20 cellular contexts compared by ENCODE assay signal in the genomic region with DNA sequence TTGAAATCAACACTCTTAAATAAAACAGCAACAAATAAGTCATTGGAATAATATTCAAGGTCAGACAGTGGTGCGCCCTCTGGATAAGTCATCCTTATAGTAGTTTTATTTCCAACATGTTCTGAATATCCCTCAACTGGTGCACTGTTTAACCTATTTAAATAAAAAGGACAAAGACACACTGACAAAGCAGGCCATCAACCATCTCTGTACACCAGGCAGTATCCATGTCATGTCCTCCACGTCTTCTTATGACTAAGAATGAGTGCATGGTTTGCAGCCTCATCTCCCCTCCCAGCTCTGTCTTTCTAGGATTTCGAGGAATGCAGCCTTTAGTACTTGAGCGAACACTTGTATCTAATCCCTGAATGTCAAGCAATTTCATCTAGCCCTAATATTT. TPM values are rescaled to one million over a fixed set of nuclear protein-coding genes. Genes with fewer than 3 reads are reported as not detected.
A peak's percentile ranks its signal among the peaks of the same experiment; 100 is the strongest.
DNase-seq lines count a peak whose midpoint lies in the region; ATAC-seq, FAIRE-seq and TF ChIP-seq lines count a peak whose summit lies in the region.
"Had no signal": no experiment of that assay in that cellular context is flagged by ENCODE, and none has a peak within 500 bp of the region (broad histone marks: within the 10 kb centered on the region; RNA-seq: fewer than 3 reads in every experiment).

No MANE protein-coding gene starts in this region.

- no peak for ATAC-seq in central memory CD8-positive, alpha-beta T cell (replicated peaks; ENCODE audit: extremely low read depth, poor library complexity, severe bottlenecking)
- ATAC-seq in HG03378 (IDR thresholded peaks at IDR 0.05; ENCODE audit: unreplicated experiment): no peak
- no peak for ATAC-seq in GM21576 (IDR thresholded peaks at IDR 0.05; ENCODE audit: unreplicated experiment)
- ATAC-seq in GM21825 (IDR thresholded peaks at IDR 0.05; ENCODE audit: unreplicated experiment): no peak
- ATAC-seq: T-cell had no signal

- no peak for TF ChIP-seq EP300 in stomach (IDR thresholded peaks at IDR 0.05)

- H3K27ac Mint-ChIP-seq in central memory CD8-positive, alpha-beta T cell (ENCODE audit: low read depth): peak overlapping the region; percentile 57

- no peak overlapping the region for H3K27ac ChIP-seq in stomach
- H3K27ac ChIP-seq: colonic mucosa, parathyroid adenoma, RWPE1 had no signal

- no peak overlapping the region for H3K4me3 Mint-ChIP-seq in central memory CD8-positive, alpha-beta T cell
- H3K4me3 Mint-ChIP-seq: activated naive CD8-positive, alpha-beta T cell treated with anti-CD3 and anti-CD28 coated beads, Interleukin-2, amount 10 ng/mL, durations not matched to agents 7 days and 5 days; T-cell had no signal

- no peak for FAIRE-seq in HTR-8/SVneo (lab: Jason Lieb, UNC)

- H3K36me3 Mint-ChIP-seq in central memory CD8-positive, alpha-beta T cell (ENCODE audit: insufficient read depth): peaks cover 36% of the 10 kb centered on the region

- peaks cover 0 to 5% (median 0%) of the 10 kb centered on the region in 4 donors for H3K4me1 ChIP-seq in stomach
- H3K4me1 ChIP-seq: colonic mucosa, parathyroid adenoma had no signal

- no peak for TF ChIP-seq POLR2A in stomach (IDR thresholded peaks at IDR 0.05)

- peaks cover 34% of the 10 kb centered on the region for H3K4me1 Mint-ChIP-seq in central memory CD8-positive, alpha-beta T cell

- H3K9me3 Mint-ChIP-seq in central memory CD8-positive, alpha-beta T cell: no peaks in the 10 kb centered on the region
- H3K9me3 Mint-ChIP-seq: T-cell had no signal

- TF ChIP-seq CTCF in stomach (IDR thresholded peaks at IDR 0.05): no peak

- DNase-seq in AG08396 (ENCODE audit: low spot score) (peak; percentile 49), HTR-8/SVneo (ENCODE audit: insufficient read length, low spot score) (peak; percentile 60), myocyte (ENCODE audit: low read depth) (peak; percentile 44), stomach (no peak)
- DNase-seq in central memory CD8-positive, alpha-beta T cell (ENCODE audit: low spot score in 2 of 2): no peak
- DNase-seq: activated CD4-positive, alpha-beta T cell treated with anti-CD3 and anti-CD28 coated beads for 1 hour; activated naive CD8-positive, alpha-beta T cell treated with anti-CD3 and anti-CD28 coated beads, Interleukin-2, amount 10 ng/mL, durations not matched to agents 7 days and 5 days; C1 segment of cervical spinal cord; colonic mucosa; DMS79; mesendoderm; MG63; NCI-H2081 treated with DMSO at 0.1 percent for 48 hours; NCI-H69; T-cell had no signal

- H3K36me3 ChIP-seq in stomach: peaks cover 3 to 73% (median 61%) of the 10 kb centered on the region in 4 donors
- H3K36me3 ChIP-seq: colonic mucosa, MG63 had no signal

- no peaks in the 10 kb centered on the region for H3K9me3 ChIP-seq in stomach
- H3K9me3 ChIP-seq: colonic mucosa, MG63 had no signal

- no peaks in the 10 kb centered on the region for H3K27me3 Mint-ChIP-seq in central memory CD8-positive, alpha-beta T cell
- H3K27me3 Mint-ChIP-seq: activated naive CD8-positive, alpha-beta T cell treated with anti-CD3 and anti-CD28 coated beads, Interleukin-2, amount 10 ng/mL, durations not matched to agents 7 days and 5 days; T-cell had no signal

- WGBS in stomach, 5 donors: 83 to 93% (median 90%) methylated on average over 4 of the region's 4 CpGs

- no peaks in the 10 kb centered on the region for H3K27me3 ChIP-seq in stomach
- H3K27me3 ChIP-seq: colonic mucosa, MG63 had no signal

- no peak overlapping the region for H3K4me3 ChIP-seq in stomach
- H3K4me3 ChIP-seq: colonic mucosa, MG63 had no signal

- intact Hi-C loops in stomach (cut with DNase I; ENCODE audit: low total_unique reads): no loop called here

RNA-seq across cellular contexts. Expression of gene ST3GAL5, which starts 42.4 kb away (rescaled TPM):
- total RNA-seq in myocyte (46.9 and 68.8 TPM in 2 replicates), stomach (10 to 100 TPM in 4 of 5 donors, 1 to 10 TPM in 1; 7.6 to 84.2 (median 27.8) TPM)
- 13.8 TPM for polyA plus RNA-seq in myocyte (2012)
- polyA plus RNA-seq in stomach: 10 to 100 TPM in 1 of 3 donors, 1 to 10 TPM in 2; 4.1 to 10.4 (median 5.2) TPM

Comparison
In these comparisons a context has a peak if more than half of its experiments do, and no peak if none do; other contexts are left out.
1. DNase-seq: peak in AG08396 (single experiment), HTR-8/SVneo (single experiment) and myocyte (single experiment); none in central memory CD8-positive, alpha-beta T cell (0 of 2) and stomach (single experiment).